9 cellular contexts compared by ENCODE assay signal in the genomic region with DNA sequence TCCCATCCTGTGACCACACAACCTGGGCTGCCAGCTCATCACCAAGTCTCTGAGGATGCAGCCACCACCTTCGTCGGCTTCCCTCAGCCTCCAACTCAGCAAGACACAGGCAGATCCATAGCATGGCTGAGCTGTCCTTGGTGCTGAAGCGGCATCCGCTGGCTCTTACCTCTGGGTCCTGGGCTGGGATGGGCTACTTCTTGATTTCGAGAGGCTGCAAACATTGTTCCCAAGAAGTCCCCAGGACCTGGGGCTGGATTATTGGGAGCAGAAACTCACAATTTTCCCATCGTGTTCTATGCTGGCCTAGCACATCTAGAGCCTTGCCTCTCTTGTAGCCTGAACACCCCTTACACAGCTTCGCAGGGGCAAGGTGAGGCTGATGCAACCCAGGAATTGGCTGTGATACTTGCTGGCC. TPM values are rescaled to one million over a fixed set of nuclear protein-coding genes. Genes with fewer than 3 reads are reported as not detected.
DNase-seq lines count a peak whose midpoint lies in the region; ATAC-seq and TF ChIP-seq lines count a peak whose summit lies in the region.
"Had no signal": no experiment of that assay in that cellular context is flagged by ENCODE, and none has a peak within 500 bp of the region (broad histone marks: within the 10 kb centered on the region; RNA-seq: fewer than 3 reads in every experiment).

No MANE protein-coding gene starts in this region.

- TF ChIP-seq CTCF in PC-9 (conservative IDR thresholded peaks at IDR 0.05) (no peak), epithelial cell of proximal tubule (conservative IDR thresholded peaks at IDR 0.05; ENCODE audit: low read depth, low read length) (no peak), psoas muscle (IDR thresholded peaks at IDR 0.05) (no peak), coronary artery (IDR thresholded peaks at IDR 0.05) (no peak)

- H3K4me1 ChIP-seq in PC-9 (replicated peaks; ENCODE audit: insufficient read depth) (no peaks in the 10 kb centered on the region), psoas muscle (no peaks in the 10 kb centered on the region)

- H4K20me1 ChIP-seq in PC-9 (ENCODE audit: insufficient read depth): no peaks in the 10 kb centered on the region

- no peak overlapping the region for H2AFZ ChIP-seq in PC-9

- DNase-seq in H7 (peak; percentile 90), PC-9 (peak; percentile 43 to 53), epithelial cell of proximal tubule (ENCODE audit: low read depth) (peak; percentile 6), psoas muscle (peak; percentile 35 to 43), coronary artery (ENCODE audit: low spot score) (no peak), COLO668 (lab: John Stamatoyannopoulos, UW; ENCODE audit: unreplicated experiment) (no peak), GM19240 (ENCODE audit: insufficient read length, low spot score) (no peak)

- no peaks in the 10 kb centered on the region for H3K9me2 ChIP-seq in PC-9 (ENCODE audit: insufficient read depth)

- ATAC-seq in psoas muscle (no peak), GM21619 (IDR thresholded peaks at IDR 0.05; ENCODE audit: unreplicated experiment) (no peak)

- WGBS in psoas muscle, 3 donors: 18 to 21% (median 20%) methylated on average over 6 to 7 of the region's 7 CpGs

- H3F3A ChIP-seq in PC-9 (ENCODE audit: insufficient read depth, low read depth): no peaks in the 10 kb centered on the region

- no peak overlapping the region for H3K4me3 ChIP-seq in H7 (ENCODE audit: insufficient read depth, low read depth, low read length)
- H3K4me3 ChIP-seq in PC-9: no peak overlapping the region
- H3K4me3 ChIP-seq in epithelial cell of proximal tubule (ENCODE audit: low read depth, low read length): no peak overlapping the region
- no peak overlapping the region for H3K4me3 ChIP-seq in psoas muscle
- no peak overlapping the region for H3K4me3 ChIP-seq in coronary artery
- H3K4me3 ChIP-seq: thoracic aorta had no signal

- H3K36me3 ChIP-seq in H7 (replicated peaks; ENCODE audit: control insufficient read depth, insufficient read depth, low read length) (no peaks in the 10 kb centered on the region), PC-9 (ENCODE audit: low read depth) (no peaks in the 10 kb centered on the region), psoas muscle (ENCODE audit: insufficient read depth in 1 of 2, low read depth in 1 of 2) (no peaks in the 10 kb centered on the region)
- H3K36me3 ChIP-seq: thoracic aorta had no signal

- intact Hi-C loops in PC-9 (cut with micrococcal nuclease; ENCODE audit: unreplicated experiment): no loop called here
- intact Hi-C loops in psoas muscle (cut with DNase I): no loop called here

- H3K79me2 ChIP-seq in PC-9 (ENCODE audit: low read depth): no peaks in the 10 kb centered on the region

- no TSS peak for BruUV-seq in PC-9 (replicated peaks; lab: Mats Ljungman, UMichigan)

- H3K27me3 ChIP-seq in H7 (ENCODE audit: control insufficient read depth, insufficient read depth, low read length): no peaks in the 10 kb centered on the region; the same call in 1 of the 2 replicates
- H3K27me3 ChIP-seq in PC-9 (ENCODE audit: insufficient read depth, low read depth): peaks cover 72% of the 10 kb centered on the region
- peaks cover 0 to 36% (median 7%) of the 10 kb centered on the region in 3 donors for H3K27me3 ChIP-seq in psoas muscle (ENCODE audit: insufficient read depth in 3 of 3, low read length in 2 of 3)

- H3K9me3 ChIP-seq in PC-9 (ENCODE audit: insufficient read depth, low read depth) (no peaks in the 10 kb centered on the region), psoas muscle (no peaks in the 10 kb centered on the region)
- H3K9me3 ChIP-seq: thoracic aorta had no signal

- CTCF ChIA-PET in PC-9 (lab: Charles Lee): no interaction called here

- POLR2A ChIA-PET in PC-9 (lab: Charles Lee; ENCODE audit: unreplicated experiment): interaction anchor here (0.7 kb wide), 1 partner anchor 159 kb away, joined by 3 read pairs; no protein-coding TSS in a partner anchor

- H3K27ac ChIP-seq in PC-9 (no peak overlapping the region), psoas muscle (no peak overlapping the region), coronary artery (no peak overlapping the region)
- H3K27ac ChIP-seq: thoracic aorta had no signal

- H3K4me2 ChIP-seq in PC-9: no peak overlapping the region

RNA-seq across cellular contexts. Expression of gene C1QA, which starts 24.9 kb away (rescaled TPM):
- total RNA-seq in H7 (2014; rRNA removed; shearing (Covaris generic)): not detected in 2 replicates
- total RNA-seq in PC-9 (2021) (not detected in 2 replicates), epithelial cell of proximal tubule (not detected in 2 replicates), psoas muscle (10 to 100 TPM; 18.7 to 36.8 (median 33.9) TPM)
- 10 to 100 TPM; 15.8 to 29.9 (median 16.2) TPM for polyA plus RNA-seq in psoas muscle

RNA-seq across cellular contexts. Expression of gene C1QC, which starts 31.9 kb away (rescaled TPM):
- not detected in 2 replicates for total RNA-seq in H7 (2014; rRNA removed; shearing (Covaris generic))
- not detected in 2 replicates for total RNA-seq in PC-9 (2021)
- not detected in 2 replicates for total RNA-seq in epithelial cell of proximal tubule
- 10 to 100 TPM; 24.2 to 39.1 (median 32.3) TPM for total RNA-seq in psoas muscle
- 10 to 100 TPM in 2 of 3 donors, 1 to 10 TPM in 1; 8.7 to 23.1 (median 10.4) TPM for polyA plus RNA-seq in psoas muscle

RNA-seq across cellular contexts. Expression of gene C1QB, which starts 41.5 kb away (rescaled TPM):
- not detected in 2 replicates for total RNA-seq in H7 (2014; rRNA removed; shearing (Covaris generic))
- total RNA-seq in PC-9 (2021) (not detected in 2 replicates), epithelial cell of proximal tubule (not detected in 2 replicates), psoas muscle (10 to 100 TPM; 22.6 to 47.6 (median 30.0) TPM)
- 10 to 100 TPM; 14.8 to 38.2 (median 16.3) TPM for polyA plus RNA-seq in psoas muscle

RNA-seq across cellular contexts. Expression of gene EPHA8, which starts 48.2 kb away (rescaled TPM):
- total RNA-seq in H7 (2014; rRNA removed; shearing (Covaris generic)): 4.8 and 5.1 TPM in 2 replicates
- total RNA-seq in PC-9 (2021): not detected in 2 replicates
- total RNA-seq in epithelial cell of proximal tubule: under 0.01 TPM in 1 of 2 replicates, not detected in the other
- not detected for total RNA-seq in psoas muscle
- polyA plus RNA-seq in psoas muscle: under 1 TPM in 2 of 3 donors, not detected in 1; 0.01 to 0.03 TPM
- total RNA-seq: thoracic aorta had no signal

Comparison
In these comparisons a context has a peak if more than half of its experiments do, and no peak if none do; other contexts are left out.
1. DNase-seq: peak in H7 (single experiment), PC-9 (2 of 2), epithelial cell of proximal tubule (single experiment) and psoas muscle (2 of 2); none in coronary artery (single experiment), COLO668 (single experiment) and GM19240 (single experiment).
2. RNA of gene C1QA, which starts 24.9 kb away (total RNA-seq): 18.7 to 36.8 TPM in psoas muscle; not detected in H7, not detected in PC-9 and not detected in epithelial cell of proximal tubule; every median in the first group is over 10 times any median in the second.
3. RNA of gene C1QC, which starts 31.9 kb away (total RNA-seq): 24.2 to 39.1 TPM in psoas muscle; not detected in H7, not detected in PC-9 and not detected in epithelial cell of proximal tubule; every median in the first group is over 10 times any median in the second.
4. RNA of gene C1QB, which starts 41.5 kb away (total RNA-seq): 22.6 to 47.6 TPM in psoas muscle; not detected in H7, not detected in PC-9 and not detected in epithelial cell of proximal tubule; every median in the first group is over 10 times any median in the second.